ENCODE assay signal across 8 cellular contexts in genomic region chr20:63864978-63865640, GRCh38. TPM values are rescaled to one million over a fixed set of nuclear protein-coding genes. Genes with fewer than 3 reads are reported as not detected.
DNase-seq lines count a peak whose midpoint lies in the region; ATAC-seq and TF ChIP-seq lines count a peak whose summit lies in the region.

Gene TPD52L2, plus strand, starts transcription at chr20:63865270. Its CDS starts 96 bp downstream, at chr20:63865366.

- peak within 1 kb of the TSS; percentile 98 for H3K4me3 ChIP-seq in left ventricle myocardium inferior

- peak; percentile 68 for ATAC-seq in HG02884 (IDR thresholded peaks at IDR 0.05; ENCODE audit: unreplicated experiment)
- ATAC-seq in T-helper 17 cell, result peak; percentile 90

- no peaks in the 10 kb centered on the region for H3K27me3 ChIP-seq in left ventricle myocardium inferior (ENCODE audit: low read depth)

- H3K27ac ChIP-seq in left ventricle myocardium inferior (replicated peaks), result peak within 1 kb of the TSS; percentile 97

- no peak for TF ChIP-seq CTCF in GM13977 (IDR thresholded peaks at IDR 0.05; ENCODE audit: extremely low read depth, insufficient read depth, missing control alignments)
- no peak for TF ChIP-seq CTCF in left ventricle myocardium inferior (IDR thresholded peaks at IDR 0.05; ENCODE audit: borderline replicate concordance)
- no peak for TF ChIP-seq CTCF in progenitor cell of endocrine pancreas (IDR thresholded peaks at IDR 0.05; ENCODE audit: unreplicated experiment)

- in situ Hi-C loops in GM13977 (cut with MboI; ENCODE audit: low pct_unique_long_range_greater_than_20kb, low sequenced_read_pairs, unreplicated experiment), result no loop called here

- intact Hi-C loops in left ventricle myocardium inferior (cut with micrococcal nuclease), result loop anchor here (10.0 kb wide), 1 partner anchor 50 kb away; no protein-coding TSS in a partner anchor

- DNase-seq in GM13977 (ENCODE audit: low spot score), result peak; percentile 99
- DNase-seq in NCI-H1694 treated with DMSO at 0.1 percent for 48 hours (lab: John Stamatoyannopoulos, UW), result peak; percentile 96
- DNase-seq in T-helper 17 cell, result peak; percentile 92 to 96 (median 94)
- DNase-seq in amygdala (lab: John Stamatoyannopoulos, UW), result peak; percentile 37 to 99 (median 97)
- peak; percentile 98 for DNase-seq in left ventricle myocardium inferior
- DNase-seq in progenitor cell of endocrine pancreas (ENCODE audit: low spot score, unreplicated experiment), result peak; percentile 96
- peak; percentile 99 for DNase-seq in ureter (ENCODE audit: low spot score)

- H3K36me3 Mint-ChIP-seq in T-helper 17 cell (ENCODE audit: low read depth), result no peaks in the 10 kb centered on the region
- H3K36me3 Mint-ChIP-seq in progenitor cell of endocrine pancreas (ENCODE audit: insufficient read depth), result peaks cover 6% of the 10 kb centered on the region

- H3K36me3 ChIP-seq in left ventricle myocardium inferior, result peaks cover 35% of the 10 kb centered on the region

- H3K27me3 Mint-ChIP-seq in T-helper 17 cell (no peaks in the 10 kb centered on the region), progenitor cell of endocrine pancreas (no peaks in the 10 kb centered on the region)

- H3K9me3 ChIP-seq in T-helper 17 cell (ENCODE audit: control insufficient read depth, low read length, poor library complexity, severe bottlenecking), result no peaks in the 10 kb centered on the region
- H3K9me3 ChIP-seq in left ventricle myocardium inferior (replicated peaks), result no peaks in the 10 kb centered on the region

- H3K27ac Mint-ChIP-seq in T-helper 17 cell (peak within 1 kb of the TSS; percentile 97), progenitor cell of endocrine pancreas (peak within 1 kb of the TSS; percentile 99)

- no peaks in the 10 kb centered on the region for H3K9me3 Mint-ChIP-seq in progenitor cell of endocrine pancreas (ENCODE audit: low read depth)

- H3K4me3 Mint-ChIP-seq in T-helper 17 cell (peak within 1 kb of the TSS; percentile 98), progenitor cell of endocrine pancreas (ENCODE audit: low read depth) (peak within 1 kb of the TSS; percentile 94)

- peaks cover 23% of the 10 kb centered on the region for H3K4me1 Mint-ChIP-seq in T-helper 17 cell
- peaks cover 14% of the 10 kb centered on the region for H3K4me1 Mint-ChIP-seq in progenitor cell of endocrine pancreas (ENCODE audit: low read depth)

- peaks cover 45% of the 10 kb centered on the region for H3K4me1 ChIP-seq in left ventricle myocardium inferior

RNA-seq across cellular contexts. Expression of gene TPD52L2, which starts in this region (rescaled TPM):
- total RNA-seq in T-helper 17 cell, result 10 to 100 TPM; 26.9 to 29.9 TPM
- total RNA-seq in left ventricle myocardium inferior, result 72.0 TPM
- 85.0 and 88.1 TPM in 2 replicates for total RNA-seq in progenitor cell of endocrine pancreas
- 85.4 TPM for total RNA-seq in ureter

Comparison
In these comparisons a context has a peak if more than half of its experiments do, and no peak if none do; other contexts are left out.
1. Peak in every context shown above with its lines: DNase-seq, ATAC-seq, H3K4me3 ChIP-seq and H3K27ac ChIP-seq.